8 cellular contexts compared by ENCODE assay signal in the genomic region with DNA sequence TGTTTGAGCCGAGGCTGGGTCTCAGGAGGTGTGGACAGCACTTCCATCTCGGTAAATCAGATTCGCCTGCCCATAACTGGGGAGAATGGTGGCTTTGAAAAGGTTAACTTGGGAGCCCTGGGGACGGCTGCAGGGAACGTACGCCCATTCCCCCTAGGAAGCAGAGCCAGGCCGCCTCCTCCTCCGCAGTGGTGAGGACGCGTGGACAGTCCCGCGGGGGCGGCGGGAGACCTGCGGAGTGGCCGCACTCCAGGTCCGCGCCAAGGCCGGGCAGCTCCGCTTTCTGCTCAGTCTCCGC. TPM values are rescaled to one million over a fixed set of nuclear protein-coding genes. Genes with fewer than 3 reads are reported as not detected.
DNase-seq lines count a peak whose midpoint lies in the region; ATAC-seq and TF ChIP-seq lines count a peak whose summit lies in the region.

No MANE protein-coding gene starts in this region.

- H3K27ac ChIP-seq in iPS-20b (ENCODE audit: low read length), result peak overlapping the region; percentile 59
- H3K27ac ChIP-seq in subcutaneous abdominal adipose tissue (ENCODE audit: low read depth, low read length), result no peak overlapping the region

- TF ChIP-seq CTCF in GM10266 (IDR thresholded peaks at IDR 0.05; ENCODE audit: control insufficient read depth, insufficient read depth, low read depth, missing control alignments) (peak; percentile 79), HFFc6 (IDR thresholded peaks at IDR 0.05) (no peak; the same call in 1 of the 2 replicates)

- ATAC-seq in activated CD8-positive, alpha-beta T cell treated with anti-CD3 and anti-CD28 coated beads, Interleukin-2, amount 10 ng/mL, durations not matched to agents 7 days and 5 days, result peak; percentile 80
- ATAC-seq in GM18861 (IDR thresholded peaks at IDR 0.05; ENCODE audit: unreplicated experiment), result no peak

- H3K9me3 Mint-ChIP-seq in HFFc6, result no peaks in the 10 kb centered on the region
- H3K9me3 Mint-ChIP-seq in activated CD8-positive, alpha-beta T cell treated with anti-CD3 and anti-CD28 coated beads, Interleukin-2, amount 10 ng/mL, durations not matched to agents 7 days and 5 days (ENCODE audit: insufficient read depth), result no peaks in the 10 kb centered on the region

- H3K9me3 ChIP-seq in iPS-20b (ENCODE audit: insufficient read depth, low read depth, low read length), result no peaks in the 10 kb centered on the region
- H3K9me3 ChIP-seq in subcutaneous abdominal adipose tissue (ENCODE audit: control insufficient read depth in 5 of 5, low read length in 5 of 5), result no peaks in the 10 kb centered on the region

- H3K36me3 Mint-ChIP-seq in HFFc6 (ENCODE audit: low read depth), result no peaks in the 10 kb centered on the region
- no peaks in the 10 kb centered on the region for H3K36me3 Mint-ChIP-seq in activated CD8-positive, alpha-beta T cell treated with anti-CD3 and anti-CD28 coated beads, Interleukin-2, amount 10 ng/mL, durations not matched to agents 7 days and 5 days (ENCODE audit: low read depth)

- H3K9ac ChIP-seq in iPS-20b (ENCODE audit: low read depth, low read length) (peak overlapping the region; percentile 96; the same call in 1 of the 2 replicates), subcutaneous abdominal adipose tissue (ENCODE audit: low read length in 5 of 5) (peak overlapping the region in 1 of 5 donors; percentile 20)

- peak overlapping the region; percentile 37; the same call in 1 of the 2 replicates for H3K4me3 Mint-ChIP-seq in HFFc6
- no peak overlapping the region for H3K4me3 Mint-ChIP-seq in activated CD8-positive, alpha-beta T cell treated with anti-CD3 and anti-CD28 coated beads, Interleukin-2, amount 10 ng/mL, durations not matched to agents 7 days and 5 days

- H3K4me1 Mint-ChIP-seq in HFFc6 (ENCODE audit: low read depth), result no peaks in the 10 kb centered on the region
- peaks cover 29% of the 10 kb centered on the region for H3K4me1 Mint-ChIP-seq in activated CD8-positive, alpha-beta T cell treated with anti-CD3 and anti-CD28 coated beads, Interleukin-2, amount 10 ng/mL, durations not matched to agents 7 days and 5 days (ENCODE audit: low read depth)

- no peak overlapping the region for H3K27ac Mint-ChIP-seq in HFFc6
- H3K27ac Mint-ChIP-seq in activated CD8-positive, alpha-beta T cell treated with anti-CD3 and anti-CD28 coated beads, Interleukin-2, amount 10 ng/mL, durations not matched to agents 7 days and 5 days, result no peak overlapping the region

- H3K36me3 ChIP-seq in iPS-20b (ENCODE audit: insufficient read depth, low read depth, low read length) (peaks cover 18% of the 10 kb centered on the region), subcutaneous abdominal adipose tissue (ENCODE audit: control insufficient read depth in 5 of 5, insufficient read depth in 5 of 5, low read length in 5 of 5) (no peaks in the 10 kb centered on the region)

- DNase-seq in GM10266 (ENCODE audit: extremely low spot score) (peak; percentile 78), HFFc6 (no peak), NCI-H2227 (lab: John Stamatoyannopoulos, UW; ENCODE audit: unreplicated experiment) (no peak), NK-92 (lab: John Stamatoyannopoulos, UW; ENCODE audit: unreplicated experiment) (no peak)
- no peak for DNase-seq in activated CD8-positive, alpha-beta T cell treated with anti-CD3 and anti-CD28 coated beads, Interleukin-2, amount 10 ng/mL, durations not matched to agents 7 days and 5 days

- H3K4me1 ChIP-seq in iPS-20b (ENCODE audit: insufficient read depth, low read length) (peaks cover 19% of the 10 kb centered on the region), subcutaneous abdominal adipose tissue (ENCODE audit: control insufficient read depth in 5 of 5, insufficient read depth in 5 of 5, low read length in 5 of 5) (peaks cover 4 to 49% (median 45%) of the 10 kb centered on the region in 5 donors)

- POLR2A ChIA-PET in activated CD8-positive, alpha-beta T cell treated with anti-CD3 and anti-CD28 coated beads, Interleukin-2, amount 10 ng/mL, durations not matched to agents 7 days and 5 days (lab: Charles Lee), result no interaction called here

- H3K4me3 ChIP-seq in iPS-20b (ENCODE audit: low read length) (peak overlapping the region; percentile 88), subcutaneous abdominal adipose tissue (ENCODE audit: low read depth in 1 of 5, low read length in 5 of 5) (peak overlapping the region in 4 of 5 donors; percentile 39 to 68 (median 51))

- H3K27me3 ChIP-seq in iPS-20b (ENCODE audit: insufficient read depth, low read length), result no peaks in the 10 kb centered on the region
- peaks cover 16 to 35% (median 24%) of the 10 kb centered on the region in 5 donors for H3K27me3 ChIP-seq in subcutaneous abdominal adipose tissue (ENCODE audit: control insufficient read depth in 5 of 5, insufficient read depth in 4 of 5, low read length in 5 of 5)

- peaks cover 29% of the 10 kb centered on the region for H3K27me3 Mint-ChIP-seq in HFFc6 (ENCODE audit: insufficient read depth)
- peaks cover 46% of the 10 kb centered on the region for H3K27me3 Mint-ChIP-seq in activated CD8-positive, alpha-beta T cell treated with anti-CD3 and anti-CD28 coated beads, Interleukin-2, amount 10 ng/mL, durations not matched to agents 7 days and 5 days (ENCODE audit: low read depth)

- CTCF ChIA-PET in activated CD8-positive, alpha-beta T cell treated with anti-CD3 and anti-CD28 coated beads, Interleukin-2, amount 10 ng/mL, durations not matched to agents 7 days and 5 days (lab: Charles Lee), result interaction anchor here (0.8 to 1.8 kb wide), 19 partner anchors 8 to 669 kb away, joined by 3 to 24 read pairs (median 4); no protein-coding TSS in a partner anchor

RNA-seq across cellular contexts. Expression of gene MYCN, which starts 0.8 kb away (rescaled TPM):
- total RNA-seq in HFFc6 (2021; fragmentation: NEBNext Ultra II Directional; extraction: Animal tissue kit (Norgen Biotek cat#: 25700)), result not detected
- not detected for total RNA-seq in activated CD8-positive, alpha-beta T cell treated with anti-CD3 and anti-CD28 coated beads, Interleukin-2, amount 10 ng/mL, durations not matched to agents 7 days and 5 days
